ENCODE assay signal across 11 cellular contexts in genomic region chr1:21932127-21932526, GRCh38. TPM values are rescaled to one million over a fixed set of nuclear protein-coding genes. Genes with fewer than 3 reads are reported as not detected.
DNase-seq lines count a peak whose midpoint lies in the region; ATAC-seq, FAIRE-seq and TF ChIP-seq lines count a peak whose summit lies in the region.
"Had no signal": no experiment of that assay in that cellular context is flagged by ENCODE, and none has a peak within 500 bp of the region (broad histone marks: within the 10 kb centered on the region; RNA-seq: fewer than 3 reads in every experiment).

No MANE protein-coding gene starts in this region.

- H3K27ac ChIP-seq in RWPE2 (ENCODE audit: poor library complexity, severe bottlenecking), result peak overlapping the region; percentile 85
- H3K27ac ChIP-seq in pancreas, result peak overlapping the region; percentile 68 to 86 (median 72)
- H3K27ac ChIP-seq: C4-2B, parathyroid adenoma had no signal

- DNase-seq in AG09319 (ENCODE audit: extremely low read depth, low read depth) (peak; percentile 85), RWPE2 (ENCODE audit: low spot score) (no peak), fibroblast of peridontal ligament (ENCODE audit: extremely low read depth) (peak; percentile 85), pancreas (peak in 1 of 6 donors; percentile 4), D341Med (ENCODE audit: low spot score) (no peak), NCI-H146 treated with DMSO at 0.1 percent for 48 hours (lab: John Stamatoyannopoulos, UW; ENCODE audit: unreplicated experiment) (no peak)
- no peak for DNase-seq in stimulated activated CD4-positive, alpha-beta T cell treated with anti-CD3 and anti-CD28 coated beads, Interleukin-1b, Interleukin-23, amount 100 ng/mL, for 48 hours
- DNase-seq: RPMI8226 had no signal

- H3K4me3 ChIP-seq in RWPE2 (ENCODE audit: severe bottlenecking), result no peak overlapping the region
- H3K4me3 ChIP-seq in pancreas, result no peak overlapping the region

- H3K36me3 ChIP-seq in RWPE2 (ENCODE audit: low read depth) (peaks cover 3% of the 10 kb centered on the region; the same call in 1 of the 2 replicates), pancreas (no peaks in the 10 kb centered on the region)

- ATAC-seq in RWPE2 (ENCODE audit: low read depth) (no peak), pancreas (peak in 1 of 4 donors; percentile 4), GM18858 (IDR thresholded peaks at IDR 0.05; ENCODE audit: unreplicated experiment) (no peak)

- peaks cover 41% of the 10 kb centered on the region for H3K4me1 ChIP-seq in RWPE2 (ENCODE audit: insufficient read depth, poor library complexity, severe bottlenecking)
- peaks cover 0 to 13% (median 0%) of the 10 kb centered on the region in 3 donors for H3K4me1 ChIP-seq in pancreas

- WGBS in pancreas, 2 donors, result 47 to 59% methylated on average over 7 of the region's 7 CpGs

- FAIRE-seq in pancreas (lab: Jason Lieb, UNC), result no peak

- H3K9me3 ChIP-seq in RWPE2 (ENCODE audit: severe bottlenecking) (no peaks in the 10 kb centered on the region), pancreas (no peaks in the 10 kb centered on the region)

- no peaks in the 10 kb centered on the region for H3K27me3 ChIP-seq in RWPE2 (ENCODE audit: insufficient read depth, poor library complexity, severe bottlenecking)
- H3K27me3 ChIP-seq in pancreas, result no peaks in the 10 kb centered on the region

- TF ChIP-seq CTCF in AG09319 (IDR thresholded peaks at IDR 0.05; ENCODE audit: low read depth, low read length) (no peak), RWPE2 (IDR thresholded peaks at IDR 0.05; ENCODE audit: poor library complexity, severe bottlenecking) (no peak), pancreas (IDR thresholded peaks at IDR 0.05) (no peak)

- intact Hi-C loops in pancreas (cut with DNase I), result no loop called here

RNA-seq across cellular contexts. Expression of gene HSPG2, which starts 5.0 kb away (rescaled TPM):
- 100 to 1,000 TPM in 2 of 6 donors, 10 to 100 TPM in 4; 50.4 to 164 (median 63.9) TPM for total RNA-seq in pancreas
- polyA plus RNA-seq in pancreas, result 100 to 1,000 TPM in 1 of 2 donors, 10 to 100 TPM in 1; 53.9 to 123 TPM

RNA-seq across cellular contexts. Expression of gene CELA3B, which starts 44.7 kb away (rescaled TPM):
- over 10,000 TPM in 4 of 6 donors, 1,000 to 10,000 TPM in 2; 2,923 to 21,242 (median 14,470) TPM for total RNA-seq in pancreas
- polyA plus RNA-seq in pancreas, result over 10,000 TPM in 1 of 2 donors, 1,000 to 10,000 TPM in 1; 6,851 to 15,141 TPM

Comparison
In these comparisons a context has a peak if more than half of its experiments do, and no peak if none do; other contexts are left out.
1. DNase-seq: peak in AG09319 (single experiment) and fibroblast of peridontal ligament (single experiment); none in RWPE2 (single experiment), D341Med (single experiment), NCI-H146 treated with DMSO at 0.1 percent for 48 hours (single experiment) and stimulated activated CD4-positive, alpha-beta T cell treated with anti-CD3 and anti-CD28 coated beads, Interleukin-1b, Interleukin-23, amount 100 ng/mL, for 48 hours (single experiment).